In the genomic region with DNA sequence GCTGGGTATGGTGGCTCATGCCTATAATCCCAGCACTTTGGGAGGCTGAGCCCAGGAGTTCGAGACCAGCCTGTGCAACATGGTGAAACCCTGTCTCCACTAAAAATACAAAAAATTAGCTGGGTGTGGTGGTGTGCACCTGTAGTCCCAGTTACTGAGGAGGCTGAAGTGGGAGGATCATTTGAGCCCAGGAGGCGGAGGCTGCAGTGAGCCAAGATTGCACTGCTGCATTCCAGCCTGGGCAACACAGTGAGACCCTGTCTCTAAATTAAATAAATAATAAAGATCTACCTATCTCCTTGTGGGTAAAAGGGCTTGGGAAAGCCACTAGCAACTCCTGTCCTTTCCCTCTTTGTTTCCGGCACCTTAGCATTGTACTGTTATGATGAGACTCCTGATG, we compare ENCODE assay signal across 8 cellular contexts. TPM values are rescaled to one million over a fixed set of nuclear protein-coding genes. Genes with fewer than 3 reads are reported as not detected.
A peak's percentile ranks its signal among the peaks of the same experiment; 100 is the strongest.
DNase-seq lines count a peak whose midpoint lies in the region; ATAC-seq and TF ChIP-seq lines count a peak whose summit lies in the region.
"Not testable (repeated sequence)": the region's sequence is repeated elsewhere in the genome, so short reads cannot be mapped to it uniquely, and the experiment has no call there.

No MANE protein-coding gene starts in this region.

- WGBS in SK-N-SH (ENCODE audit: low lambda C conversion rate): 90% methylated on average over 3 of the region's 3 CpGs
- WGBS in hepatocyte (ENCODE audit: low lambda C conversion rate, missing lambda C conversion rate): 96% methylated on average over 3 of the region's 3 CpGs

- H3K36me3 ChIP-seq in Panc1 (ENCODE audit: control insufficient read depth, insufficient read depth, low read length) (peaks cover 19% of the 10 kb centered on the region), SK-N-SH (replicated peaks in 1 of 2; ENCODE audit: control insufficient read depth in 1 of 2, insufficient read depth in 2 of 2, low read length in 1 of 2) (peaks cover 60 to 69% of the 10 kb centered on the region in 2 experiments)
- H3K36me3 ChIP-seq in hepatocyte (replicated peaks; ENCODE audit: insufficient read depth, low read depth); mucosa of descending colon (ENCODE audit: low read depth): not testable (repeated sequence)

- TF ChIP-seq EP300 in SK-N-SH (IDR thresholded peaks at IDR 0.05; ENCODE audit: borderline replicate concordance in 1 of 2, low read depth in 1 of 2, low read length in 1 of 2): not testable (repeated sequence)

- not testable (repeated sequence) for H3K9ac ChIP-seq in SK-N-SH

- not testable (repeated sequence) for TF ChIP-seq CTCF in Panc1 (IDR thresholded peaks at IDR 0.05); SK-N-SH (IDR thresholded peaks at IDR 0.05); WTC11 (IDR thresholded peaks at IDR 0.05); brain (conservative IDR thresholded peaks at IDR 0.05); endothelial cell (IDR thresholded peaks at IDR 0.05; ENCODE audit: unreplicated experiment); hepatocyte (IDR thresholded peaks at IDR 0.05; ENCODE audit: poor library complexity); mucosa of descending colon (IDR thresholded peaks at IDR 0.05); osteocyte (IDR thresholded peaks at IDR 0.05)

- not testable (repeated sequence) for H3K27me3 Mint-ChIP-seq in WTC11 (ENCODE audit: low read depth); brain; endothelial cell (ENCODE audit: unreplicated experiment); osteocyte (ENCODE audit: unreplicated experiment)

- not testable (repeated sequence) for H2AFZ ChIP-seq in SK-N-SH (ENCODE audit: low read depth); hepatocyte

- H3K4me3 ChIP-seq in Panc1 (ENCODE audit: low read depth in 2 of 2, low read length in 2 of 2); SK-N-SH (ENCODE audit: low read depth in 2 of 2, low read length in 1 of 2); hepatocyte; mucosa of descending colon: not testable (repeated sequence)

- H3K4me1 Mint-ChIP-seq in WTC11; endothelial cell (ENCODE audit: unreplicated experiment): not testable (repeated sequence)
- H3K4me1 Mint-ChIP-seq in brain (peaks cover 33% of the 10 kb centered on the region), osteocyte (ENCODE audit: unreplicated experiment) (peaks cover 15% of the 10 kb centered on the region)

- intact Hi-C loops in Panc1 (cut with micrococcal nuclease; ENCODE audit: unreplicated experiment); mucosa of descending colon (cut with DNase I, micrococcal nuclease): not testable (repeated sequence)

- H3K4me3 Mint-ChIP-seq in WTC11; brain; osteocyte (ENCODE audit: unreplicated experiment): not testable (repeated sequence)
- H3K4me3 Mint-ChIP-seq in endothelial cell (ENCODE audit: unreplicated experiment): peak overlapping the region; percentile 65

- H3K4me2 ChIP-seq in SK-N-SH, hepatocyte: not testable (repeated sequence)

- peaks cover 25% of the 10 kb centered on the region for H3F3A ChIP-seq in SK-N-SH (replicated peaks; ENCODE audit: insufficient read depth)

- not testable (repeated sequence) for H3K9me2 ChIP-seq in SK-N-SH; hepatocyte (replicated peaks; ENCODE audit: insufficient read depth)

- POLR2A ChIA-PET in Panc1 (lab: Charles Lee); SK-N-SH (lab: Yijun Ruan, JAX); WTC11 (lab: Charles Lee): not testable (repeated sequence)

- H3K27me3 ChIP-seq in Panc1 (ENCODE audit: control insufficient read depth, insufficient read depth, low read length); SK-N-SH (ENCODE audit: insufficient read depth); hepatocyte: not testable (repeated sequence)

- not testable (repeated sequence) for BruUV-seq in Panc1 (replicated peaks; lab: Mats Ljungman, UMichigan)

- CTCF ChIA-PET in Panc1 (lab: Charles Lee); WTC11 (lab: Charles Lee): not testable (repeated sequence)
- CTCF ChIA-PET in SK-N-SH (lab: Yijun Ruan, JAX): interaction anchor here (1.3 to 2.2 kb wide), 3 partner anchors 9 to 55 kb away, joined by 4 to 8 read pairs (median 4); no protein-coding TSS in a partner anchor

- in situ Hi-C loops in Panc1 (cut with HindIII; ENCODE audit: low pct_unique_long_range_greater_than_20kb, low sequenced_read_pairs): not testable (repeated sequence)

- 0 out of 2 replicates have a peak overlapping the region, but pooled peaks have one; percentile 0 for H3K27ac ChIP-seq in Panc1 (ENCODE audit: low read length)
- peak overlapping the region; percentile 65 to 67; a peak in 3 of 4 replicates for H3K27ac ChIP-seq in SK-N-SH (ENCODE audit: low read depth in 2 of 2, low read length in 1 of 2)
- H3K27ac ChIP-seq in hepatocyte: peak overlapping the region; percentile 12

- not testable (repeated sequence) for H3K4me1 ChIP-seq in Panc1 (ENCODE audit: control insufficient read depth, insufficient read depth, low read length); hepatocyte (ENCODE audit: insufficient read depth)
- H3K4me1 ChIP-seq in SK-N-SH (ENCODE audit: control insufficient read depth in 1 of 2, insufficient read depth in 2 of 2, low read depth in 1 of 2, low read length in 1 of 2): peaks cover 5 to 12% of the 10 kb centered on the region in 2 experiments; a peak in 3 of 4 replicates
- peaks cover 12% of the 10 kb centered on the region for H3K4me1 ChIP-seq in mucosa of descending colon (ENCODE audit: low read depth)

- H3K27ac Mint-ChIP-seq in WTC11; endothelial cell (ENCODE audit: unreplicated experiment): not testable (repeated sequence)
- H3K27ac Mint-ChIP-seq in brain: peak overlapping the region in 3 of 5 experiments; percentile 64 to 69 (median 64)
- H3K27ac Mint-ChIP-seq in osteocyte (ENCODE audit: unreplicated experiment): peak overlapping the region; percentile 83

- not testable (repeated sequence) for H3K79me2 ChIP-seq in SK-N-SH (ENCODE audit: insufficient read depth); hepatocyte

- H3K36me3 Mint-ChIP-seq in WTC11 (peaks cover 39% of the 10 kb centered on the region), brain (peaks cover 96% of the 10 kb centered on the region), endothelial cell (ENCODE audit: low read depth, unreplicated experiment) (peaks cover 34% of the 10 kb centered on the region), osteocyte (ENCODE audit: unreplicated experiment) (peaks cover 58% of the 10 kb centered on the region)

- DNase-seq in Panc1 (ENCODE audit: low read depth, low spot score); SK-N-SH; WTC11 (ENCODE audit: low spot score); endothelial cell (ENCODE audit: low spot score); hepatocyte (ENCODE audit: low spot score); mucosa of descending colon; osteocyte (ENCODE audit: extremely low spot score, unreplicated experiment): not testable (repeated sequence)

- not testable (repeated sequence) for H3K9me3 Mint-ChIP-seq in WTC11; brain; endothelial cell (ENCODE audit: unreplicated experiment); osteocyte (ENCODE audit: unreplicated experiment)

- H4K20me1 ChIP-seq in SK-N-SH (ENCODE audit: insufficient read depth); hepatocyte (ENCODE audit: insufficient read depth, poor library complexity, severe bottlenecking): not testable (repeated sequence)

- not testable (repeated sequence) for TF ChIP-seq RAD21 in SK-N-SH (IDR thresholded peaks at IDR 0.05; ENCODE audit: low read length)

- ATAC-seq in Panc1, WTC11: not testable (repeated sequence)
- ATAC-seq in mucosa of descending colon: peak; percentile 28

- H3K9me3 ChIP-seq in Panc1 (ENCODE audit: control insufficient read depth, insufficient read depth, low read depth, low read length); SK-N-SH; hepatocyte (ENCODE audit: low read depth); mucosa of descending colon: not testable (repeated sequence)

TF ChIP-seq in WTC11, 78 proteins besides CTCF, POLR2A, EP300 and RAD21:
- 0 out of 2 replicates have a peak, but pooled peaks have one; percentile 25 for TF ChIP-seq ZNF121 (CRISPR knock-in tag; IDR thresholded peaks at IDR 0.05)

RNA-seq across cellular contexts. Expression of a gene that starts 56.5 kb away (rescaled TPM):
- total RNA-seq in Panc1 (2021; ENCODE audit: unreplicated experiment): 26.7 TPM
- polyA plus RNA-seq in Panc1 (2012; ENCODE audit: insufficient read length): 21.2 TPM
- polyA plus RNA-seq in SK-N-SH (2012; rRNA removed): 15.9 and 17.8 TPM in 2 replicates
- polyA plus RNA-seq in SK-N-SH (2012; cell fraction: cytosol; rRNA removed): 17.8 and 20.1 TPM in 2 replicates
- polyA plus RNA-seq in SK-N-SH (2012; cell fraction: nucleus; rRNA removed): 19.1 and 37.4 TPM in 2 replicates
- 14.4 to 16.5 TPM (median 15.0 TPM) in 3 replicates for total RNA-seq in WTC11 (2021)
- polyA plus RNA-seq in brain (ENCODE audit: insufficient read depth, low read depth, low replicate concordance): 35.2 TPM
- total RNA-seq in endothelial cell (ENCODE audit: unreplicated experiment): 28.8 TPM
- 25.1 and 29.0 TPM in 2 replicates for total RNA-seq in hepatocyte
- polyA plus RNA-seq in hepatocyte: 7.2 and 8.0 TPM in 2 replicates
- total RNA-seq in mucosa of descending colon: 10 to 100 TPM; 30.1 to 36.2 (median 34.1) TPM
- 26.5 and 35.3 TPM in 2 replicates for total RNA-seq in osteocyte

Comparison
In these comparisons a context has a peak if more than half of its experiments do, and no peak if none do; other contexts are left out.
1. H3K27ac ChIP-seq: peak in every context shown above with its lines; median percentile 66 in SK-N-SH; 12 in hepatocyte; 0 in Panc1.